8 cellular contexts compared by ENCODE assay signal in the genomic region with DNA sequence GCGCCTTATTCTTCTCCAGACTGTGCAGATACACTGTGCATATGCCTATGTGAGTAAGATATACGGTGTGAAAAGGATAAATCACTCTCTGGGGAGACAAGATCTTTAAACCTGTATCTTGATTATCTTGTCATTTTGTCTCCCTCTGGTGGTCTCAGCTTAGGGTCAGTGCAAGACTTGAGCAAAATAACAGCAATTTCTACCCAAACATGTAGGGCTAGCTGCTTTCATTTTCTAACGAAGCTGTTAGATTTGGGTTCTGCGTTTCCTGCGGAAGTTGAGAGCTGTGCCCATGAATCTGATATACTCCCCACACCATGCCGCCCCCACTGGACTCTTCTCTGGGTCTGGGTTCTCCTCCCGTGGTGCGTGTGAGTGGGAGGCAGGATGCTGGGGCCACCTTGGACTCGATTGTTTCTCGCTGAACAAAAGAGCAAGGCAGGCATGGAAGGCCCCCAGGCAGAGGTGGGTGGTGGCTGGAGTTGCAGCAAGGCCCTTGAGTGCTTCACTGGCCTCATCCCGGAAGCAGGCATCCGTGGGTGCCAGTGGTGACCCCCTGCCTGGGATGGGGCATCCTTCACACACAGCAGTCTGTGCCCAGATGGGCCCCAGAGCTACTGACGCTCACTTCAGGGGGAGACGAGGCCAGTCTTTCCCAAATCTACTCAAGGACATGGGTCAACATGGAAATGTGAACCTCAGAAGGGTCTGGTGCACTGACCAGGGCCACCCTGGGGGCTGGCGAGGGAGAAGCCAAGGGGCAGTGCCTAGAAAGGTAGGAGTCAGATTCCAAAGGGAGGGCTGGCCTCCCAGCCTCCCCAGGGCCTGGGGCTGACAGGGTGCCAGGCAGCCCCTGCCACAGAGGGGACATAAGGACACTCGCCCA.
A peak's percentile ranks its signal among the peaks of the same experiment; 100 is the strongest.
DNase-seq lines count a peak whose midpoint lies in the region; ATAC-seq and TF ChIP-seq lines count a peak whose summit lies in the region.

No MANE protein-coding gene starts in this region.

- 73 to 79% (median 75%) methylated on average over 15 to 16 of the region's 16 CpGs for WGBS in heart left ventricle, 4 donors
- WGBS in gastroesophageal sphincter (ENCODE audit: low coverage in 1 of 2), 2 donors = 45 to 79% methylated on average over 4 to 5 of the region's 16 CpGs

- H3K36me3 Mint-ChIP-seq in activated CD4-positive, alpha-beta memory T cell treated with anti-CD3 and anti-CD28 coated beads for 36 hours = peaks cover 3% of the 10 kb centered on the region
- no peaks in the 10 kb centered on the region for H3K36me3 Mint-ChIP-seq in glutamatergic neuron (ENCODE audit: unreplicated experiment)

- H3K36me3 ChIP-seq in heart left ventricle = no peaks in the 10 kb centered on the region
- H3K36me3 ChIP-seq in upper lobe of right lung = no peaks in the 10 kb centered on the region
- H3K36me3 ChIP-seq in gastroesophageal sphincter = no peaks in the 10 kb centered on the region

- H3K27ac ChIP-seq in heart left ventricle = no peak overlapping the region
- no peak overlapping the region for H3K27ac ChIP-seq in upper lobe of right lung
- no peak overlapping the region for H3K27ac ChIP-seq in gastroesophageal sphincter

- ATAC-seq in heart left ventricle (no peak), upper lobe of right lung (peak; percentile 4), GM21528 (IDR thresholded peaks at IDR 0.05; ENCODE audit: low FRiP score, unreplicated experiment) (no peak), gastroesophageal sphincter (no peak)

- H3K27me3 ChIP-seq in heart left ventricle = peaks cover 0 to 13% (median 0%) of the 10 kb centered on the region in 9 donors
- no peaks in the 10 kb centered on the region for H3K27me3 ChIP-seq in upper lobe of right lung
- peaks cover 5% of the 10 kb centered on the region for H3K27me3 ChIP-seq in gastroesophageal sphincter

- TF ChIP-seq EP300 in gastroesophageal sphincter (IDR thresholded peaks at IDR 0.05) = no peak

- POLR2A ChIA-PET in activated CD4-positive, alpha-beta memory T cell treated with anti-CD3 and anti-CD28 coated beads for 36 hours (lab: Charles Lee) = interaction anchor here (0.5 to 1.6 kb wide), 2 partner anchors 10 to 14 kb away, joined by 3 to 5 read pairs; no protein-coding TSS in a partner anchor

- H3K4me3 ChIP-seq in heart left ventricle = no peak overlapping the region
- H3K4me3 ChIP-seq in upper lobe of right lung = no peak overlapping the region
- H3K4me3 ChIP-seq in gastroesophageal sphincter = no peak overlapping the region

- CTCF ChIA-PET in activated CD4-positive, alpha-beta memory T cell treated with anti-CD3 and anti-CD28 coated beads for 36 hours (lab: Charles Lee) = interaction anchor here (1.0 to 7.6 kb wide), 26 partner anchors 9 to 198 kb away, joined by 3 to 66 read pairs (median 4); no protein-coding TSS in a partner anchor

- peaks cover 10% of the 10 kb centered on the region for H3K4me1 Mint-ChIP-seq in activated CD4-positive, alpha-beta memory T cell treated with anti-CD3 and anti-CD28 coated beads for 36 hours (ENCODE audit: low read depth)
- H3K4me1 Mint-ChIP-seq in glutamatergic neuron (ENCODE audit: low read depth, unreplicated experiment) = peaks cover 13% of the 10 kb centered on the region

- intact Hi-C loops in cardiac septum (cut with DNase I) (no loop called here), heart left ventricle (cut with DNase I) (loop anchor here in 3 of 10 donors (10.0 kb wide), 3 partner anchors 55 to 205 kb away; a partner anchor contains a TSS), upper lobe of right lung (cut with DNase I) (no loop called here)
- intact Hi-C loops in activated CD4-positive, alpha-beta memory T cell treated with anti-CD3 and anti-CD28 coated beads for 36 hours (cut with micrococcal nuclease) = loop anchor here (5.0 kb wide), 3 partner anchors 93 to 203 kb away; a partner anchor contains a TSS

- H3K9me3 ChIP-seq in heart left ventricle = peaks cover 0 to 2% (median 0%) of the 10 kb centered on the region in 12 donors
- H3K9me3 ChIP-seq in upper lobe of right lung = no peaks in the 10 kb centered on the region
- H3K9me3 ChIP-seq in gastroesophageal sphincter = no peaks in the 10 kb centered on the region

- TF ChIP-seq CTCF in heart left ventricle (IDR thresholded peaks at IDR 0.05) = no peak
- TF ChIP-seq CTCF in glutamatergic neuron (IDR thresholded peaks at IDR 0.05; ENCODE audit: partially characterized antibody, unreplicated experiment) = no peak
- peak; percentile 21 for TF ChIP-seq CTCF in upper lobe of right lung (IDR thresholded peaks at IDR 0.05)
- TF ChIP-seq CTCF in gastroesophageal sphincter (IDR thresholded peaks at IDR 0.05) = no peak

- H3K27ac Mint-ChIP-seq in activated CD4-positive, alpha-beta memory T cell treated with anti-CD3 and anti-CD28 coated beads for 36 hours = peak overlapping the region; percentile 46
- H3K27ac Mint-ChIP-seq in glutamatergic neuron (ENCODE audit: unreplicated experiment) = peak overlapping the region; percentile 28

- TF ChIP-seq POLR2A in heart left ventricle (IDR thresholded peaks at IDR 0.05) (no peak), gastroesophageal sphincter (IDR thresholded peaks at IDR 0.05) (no peak)

- peaks cover 3% of the 10 kb centered on the region for H3K9me3 Mint-ChIP-seq in activated CD4-positive, alpha-beta memory T cell treated with anti-CD3 and anti-CD28 coated beads for 36 hours
- H3K9me3 Mint-ChIP-seq in glutamatergic neuron (ENCODE audit: unreplicated experiment) = peaks cover 13% of the 10 kb centered on the region

- H3K27me3 Mint-ChIP-seq in activated CD4-positive, alpha-beta memory T cell treated with anti-CD3 and anti-CD28 coated beads for 36 hours = no peaks in the 10 kb centered on the region
- H3K27me3 Mint-ChIP-seq in glutamatergic neuron (ENCODE audit: unreplicated experiment) = peaks cover 16% of the 10 kb centered on the region

- H3K4me3 Mint-ChIP-seq in activated CD4-positive, alpha-beta memory T cell treated with anti-CD3 and anti-CD28 coated beads for 36 hours = peak overlapping the region; percentile 39
- H3K4me3 Mint-ChIP-seq in glutamatergic neuron (ENCODE audit: unreplicated experiment) = no peak overlapping the region

- no peaks in the 10 kb centered on the region for H3K4me1 ChIP-seq in heart left ventricle
- H3K4me1 ChIP-seq in upper lobe of right lung = no peaks in the 10 kb centered on the region
- H3K4me1 ChIP-seq in gastroesophageal sphincter = no peaks in the 10 kb centered on the region

- peak; percentile 68 for DNase-seq in cardiac septum (ENCODE audit: low spot score)
- no peak for DNase-seq in heart left ventricle
- peak; percentile 50 for DNase-seq in activated CD4-positive, alpha-beta memory T cell treated with anti-CD3 and anti-CD28 coated beads for 36 hours
- DNase-seq in glutamatergic neuron = no peak
- DNase-seq in upper lobe of right lung = no peak
- no peak for DNase-seq in NCI-H2029 treated with DMSO at 0.1 percent for 48 hours (lab: John Stamatoyannopoulos, UW)

Comparison
In these comparisons a context has a peak if more than half of its experiments do, and no peak if none do; other contexts are left out.
1. DNase-seq: peak in cardiac septum (single experiment) and activated CD4-positive, alpha-beta memory T cell treated with anti-CD3 and anti-CD28 coated beads for 36 hours (single experiment); none in heart left ventricle (0 of 5), glutamatergic neuron (single experiment), upper lobe of right lung (single experiment) and NCI-H2029 treated with DMSO at 0.1 percent for 48 hours (single experiment).